Comparison of ENCODE assay signal across 13 cellular contexts in the genomic region with DNA sequence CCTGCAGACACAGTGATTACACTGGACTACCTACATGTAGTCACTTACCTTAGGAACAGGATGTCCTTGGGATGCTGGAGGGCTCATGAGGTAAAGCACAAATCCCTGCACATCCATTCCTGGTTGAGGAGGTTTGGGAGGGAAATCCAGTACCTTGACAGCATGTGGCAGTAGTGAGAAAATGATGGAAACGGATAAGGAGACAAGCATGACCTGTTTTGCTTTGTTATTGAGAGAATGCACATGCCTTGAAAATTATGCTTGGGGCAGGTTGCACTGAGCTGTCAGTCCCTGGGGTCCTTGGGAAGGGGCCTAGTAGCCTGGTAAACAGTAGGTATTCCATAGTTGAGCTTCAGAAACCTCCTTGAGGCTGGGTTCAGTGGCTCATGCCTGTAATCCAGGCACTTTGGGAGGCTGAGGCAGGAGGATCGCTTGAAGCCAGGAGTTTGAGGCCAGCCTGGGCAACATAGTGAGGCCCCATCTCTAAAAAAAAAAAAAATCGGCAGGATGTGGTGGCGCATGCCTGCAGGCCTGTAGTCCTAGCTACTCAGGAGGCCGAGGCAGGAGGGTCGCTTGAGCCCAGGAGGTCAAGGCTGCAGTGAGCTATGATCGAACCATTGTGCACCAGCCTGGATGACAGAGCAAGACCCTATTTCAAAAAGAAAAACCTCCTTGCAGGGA. TPM values are rescaled to one million over a fixed set of nuclear protein-coding genes. Genes with fewer than 3 reads are reported as not detected.
DNase-seq lines count a peak whose midpoint lies in the region; ATAC-seq and TF ChIP-seq lines count a peak whose summit lies in the region.
"Had no signal": no experiment of that assay in that cellular context is flagged by ENCODE, and none has a peak within 500 bp of the region (broad histone marks: within the 10 kb centered on the region; RNA-seq: fewer than 3 reads in every experiment).

No MANE protein-coding gene starts in this region.

- H3K9me2 ChIP-seq in hepatocyte (replicated peaks; ENCODE audit: insufficient read depth), result no peaks in the 10 kb centered on the region

- peaks cover 11% of the 10 kb centered on the region for H4K20me1 ChIP-seq in hepatocyte (ENCODE audit: insufficient read depth, poor library complexity, severe bottlenecking)

- TF ChIP-seq POLR2A in heart left ventricle (IDR thresholded peaks at IDR 0.05), result no peak

- H3K9me3 Mint-ChIP-seq in type B pancreatic cell, result no peaks in the 10 kb centered on the region

- H3K27me3 ChIP-seq in heart left ventricle, result no peaks in the 10 kb centered on the region
- no peaks in the 10 kb centered on the region for H3K27me3 ChIP-seq in RWPE2 (ENCODE audit: insufficient read depth, poor library complexity, severe bottlenecking)
- no peaks in the 10 kb centered on the region for H3K27me3 ChIP-seq in hepatocyte

- H3K36me3 Mint-ChIP-seq in type B pancreatic cell, result no peaks in the 10 kb centered on the region

- no peak overlapping the region for H2AFZ ChIP-seq in hepatocyte

- peak overlapping the region in 7 of 12 donors; percentile 45 to 95 (median 89) for H3K27ac ChIP-seq in heart left ventricle
- H3K27ac ChIP-seq in RWPE2 (ENCODE audit: poor library complexity, severe bottlenecking), result no peak overlapping the region
- no peak overlapping the region for H3K27ac ChIP-seq in hepatocyte

- intact Hi-C loops in heart left ventricle (cut with DNase I), result loop anchor here in 8 of 10 donors (5.0 kb wide), 3 partner anchors 64 to 69 kb away; partner anchors contain the start of gene WDR25 (in 5 of the 8)
- intact Hi-C loops in left ventricle myocardium superior (cut with micrococcal nuclease), result no loop called here

- peak overlapping the region; percentile 72 for H3K27ac Mint-ChIP-seq in type B pancreatic cell

- peak overlapping the region; percentile 92 for H3K4me3 Mint-ChIP-seq in type B pancreatic cell

- DNase-seq in heart left ventricle (no peak), left ventricle myocardium superior (no peak), RWPE2 (ENCODE audit: low spot score) (no peak), hepatocyte (ENCODE audit: low spot score) (no peak), type B pancreatic cell (ENCODE audit: extremely low spot score, unreplicated experiment) (no peak), NCI-H146 (lab: John Stamatoyannopoulos, UW) (no peak)
- DNase-seq in stimulated activated CD4-positive, alpha-beta T cell treated with anti-CD3 and anti-CD28 coated beads, Interleukin-15, amount 100 ng/mL, for 24 hours, result no peak
- DNase-seq: activated CD8-positive, alpha-beta memory T cell treated with anti-CD3 and anti-CD28 coated beads, Interleukin-2, amount 50 U/mL, for 4 hours; COR-L47; islet precursor cell had no signal

- ATAC-seq in heart left ventricle (no peak), left ventricle myocardium superior (no peak), RWPE2 (ENCODE audit: low read depth) (no peak), HG03439 (IDR thresholded peaks at IDR 0.05; ENCODE audit: unreplicated experiment) (no peak)

- TF ChIP-seq CTCF in heart left ventricle (IDR thresholded peaks at IDR 0.05) (no peak), RWPE2 (IDR thresholded peaks at IDR 0.05; ENCODE audit: poor library complexity, severe bottlenecking) (peak; percentile 13), hepatocyte (IDR thresholded peaks at IDR 0.05; ENCODE audit: poor library complexity) (no peak), type B pancreatic cell (conservative IDR thresholded peaks at IDR 0.05) (no peak)

- peak overlapping the region; percentile 96 for H3K4me2 ChIP-seq in hepatocyte

- peaks cover 48% of the 10 kb centered on the region for H3K4me1 Mint-ChIP-seq in type B pancreatic cell (ENCODE audit: unreplicated experiment)

- peaks cover 5% of the 10 kb centered on the region for H3K27me3 Mint-ChIP-seq in type B pancreatic cell

- H3K9me3 ChIP-seq in heart left ventricle (no peaks in the 10 kb centered on the region), RWPE2 (ENCODE audit: severe bottlenecking) (no peaks in the 10 kb centered on the region), hepatocyte (ENCODE audit: low read depth) (no peaks in the 10 kb centered on the region)

- H3K4me3 ChIP-seq in heart left ventricle (peak overlapping the region in 6 of 12 donors; percentile 80 to 98 (median 87)), RWPE2 (ENCODE audit: severe bottlenecking) (no peak overlapping the region), hepatocyte (peak overlapping the region; percentile 99)

- H3K36me3 ChIP-seq in heart left ventricle (no peaks in the 10 kb centered on the region), RWPE2 (ENCODE audit: low read depth) (no peaks in the 10 kb centered on the region), hepatocyte (replicated peaks; ENCODE audit: insufficient read depth, low read depth) (no peaks in the 10 kb centered on the region)

- H3K4me1 ChIP-seq in heart left ventricle, result peaks cover 0 to 67% (median 32%) of the 10 kb centered on the region in 12 donors
- peaks cover 4% of the 10 kb centered on the region for H3K4me1 ChIP-seq in RWPE2 (ENCODE audit: insufficient read depth, poor library complexity, severe bottlenecking)
- peaks cover 23% of the 10 kb centered on the region for H3K4me1 ChIP-seq in hepatocyte (ENCODE audit: insufficient read depth)

- WGBS in heart left ventricle, 4 donors, result 80 to 87% (median 85%) methylated on average over 7 of the region's 7 CpGs
- WGBS in hepatocyte (ENCODE audit: low lambda C conversion rate, missing lambda C conversion rate), result 89% methylated on average over 7 of the region's 7 CpGs

- peaks cover 48% of the 10 kb centered on the region for H3K79me2 ChIP-seq in hepatocyte

RNA-seq across cellular contexts. Expression of gene SLC25A29, which starts 2.0 kb away (rescaled TPM):
- 10 to 100 TPM; 10.2 to 34.2 (median 20.1) TPM for total RNA-seq in heart left ventricle
- polyA plus RNA-seq in heart left ventricle, result 10 to 100 TPM; 23.9 to 26.3 TPM
- total RNA-seq in left ventricle myocardium superior, result 16.5 TPM
- 88.7 and 90.1 TPM in 2 replicates for total RNA-seq in hepatocyte
- polyA plus RNA-seq in hepatocyte, result 73.1 and 106 TPM in 2 replicates
- 72.8 and 101 TPM in 2 replicates for total RNA-seq in type B pancreatic cell (ENCODE audit: low replicate concordance)

RNA-seq across cellular contexts. Expression of gene SLC25A47, which starts 14.9 kb away (rescaled TPM):
- total RNA-seq in heart left ventricle (not detected), left ventricle myocardium superior (not detected), hepatocyte (1.6 and 1.8 TPM in 2 replicates), type B pancreatic cell (ENCODE audit: low replicate concordance) (not detected in 2 replicates)
- polyA plus RNA-seq in heart left ventricle (not detected), hepatocyte (0.77 and 1.8 TPM in 2 replicates)
- total RNA-seq: epithelial cell of proximal tubule; T-helper 1 cell treated with Interleukin-12 subunit alpha and Interleukin-12 subunit beta and Interleukin-4 antibody, amounts not matched to agents 30 ng/mL and 1 ng/mL, for 36 hours had no signal

Comparison
In these comparisons a context has a peak if more than half of its experiments do, and no peak if none do; other contexts are left out.
1. H3K27ac ChIP-seq: peak in heart left ventricle (7 of 12); none in RWPE2 (single experiment) and hepatocyte (single experiment).